ENCODE assay signal across 38 cellular contexts in the genomic region with DNA sequence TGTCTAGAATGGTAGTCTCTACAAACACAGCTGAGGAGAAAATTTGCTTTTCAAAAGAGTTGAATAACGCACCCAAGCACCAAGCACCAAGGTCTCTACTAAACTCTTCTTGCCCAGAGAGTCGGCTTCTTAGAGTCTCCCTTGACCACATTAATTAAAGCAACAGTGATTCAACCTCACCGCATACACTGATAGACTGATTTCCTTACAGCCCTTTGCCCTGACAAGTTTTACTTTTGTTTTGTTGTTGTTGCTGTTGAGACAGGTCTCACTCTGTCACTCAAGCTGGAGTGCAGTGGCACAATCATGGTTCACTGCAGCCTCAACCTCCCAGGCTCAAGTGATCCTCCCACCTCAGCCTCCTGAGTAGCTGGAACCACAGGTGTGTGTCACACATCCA.
"Had no signal": no experiment of that assay in that cellular context is flagged by ENCODE, and none has a peak within 500 bp of the region (broad histone marks: within the 10 kb centered on the region; RNA-seq: fewer than 3 reads in every experiment).

No MANE protein-coding gene starts in this region.

- H3K36me3 ChIP-seq: adrenal gland, esophagus muscularis mucosa, heart left ventricle, lower lobe of right lung, ovary, prostate gland, sigmoid colon, thyroid gland had no signal

- H3K27me3 Mint-ChIP-seq: effector memory CD8-positive, alpha-beta T cell; natural killer cell treated with Interleukin-12 subunit alpha and Interleukin-12 subunit beta and Interleukin-15 and Interleukin-18, amount 100 ng/mL, for 72 hours; stimulated activated memory B cell treated with anti-CD40 and anti-IgM and Interleukin-4, amounts not matched to agents 10 μg/mL and 1 μg/mL and 100 μg/mL, for 72 hours had no signal

- H3K4me3 Mint-ChIP-seq: activated naive CD8-positive, alpha-beta T cell; effector memory CD8-positive, alpha-beta T cell; immature natural killer cell; natural killer cell treated with Interleukin-12 subunit alpha and Interleukin-12 subunit beta and Interleukin-15 and Interleukin-18, amount 100 ng/mL, for 72 hours; stimulated activated memory B cell treated with anti-CD40 and anti-IgM and Interleukin-4, amounts not matched to agents 10 μg/mL and 1 μg/mL and 100 μg/mL, for 72 hours; stimulated activated naive CD8-positive, alpha-beta T cell treated with anti-CD3 and anti-CD28 coated beads, Interleukin-15, amount 100 ng/mL, for 72 hours; T-helper 1 cell treated with Interleukin-12 subunit alpha and Interleukin-12 subunit beta and Interleukin-4 antibody, amounts not matched to agents 30 μg/mL and 1 μg/mL, for 36 hours had no signal

- H3K27ac Mint-ChIP-seq: activated naive CD8-positive, alpha-beta T cell; effector memory CD8-positive, alpha-beta T cell; immature natural killer cell; natural killer cell treated with Interleukin-12 subunit alpha and Interleukin-12 subunit beta and Interleukin-15 and Interleukin-18, amount 100 ng/mL, for 72 hours; stimulated activated memory B cell treated with anti-CD40 and anti-IgM and Interleukin-4, amounts not matched to agents 10 μg/mL and 1 μg/mL and 100 μg/mL, for 72 hours; stimulated activated naive CD8-positive, alpha-beta T cell treated with anti-CD3 and anti-CD28 coated beads, Interleukin-15, amount 100 ng/mL, for 72 hours; T-helper 1 cell treated with Interleukin-12 subunit alpha and Interleukin-12 subunit beta and Interleukin-4 antibody, amounts not matched to agents 30 μg/mL and 1 μg/mL, for 36 hours had no signal

- DNase-seq: activated CD4-positive, alpha-beta T cell treated with anti-CD3 and anti-CD28 coated beads for 48 hours; activated CD4-positive, alpha-beta T cell treated with anti-CD3 and anti-CD28 coated beads, Interleukin-2, amount 50 U/mL, for 48 hours; activated CD8-positive, alpha-beta memory T cell treated with anti-CD3 and anti-CD28 coated beads for 24 hours; activated effector memory CD4-positive, alpha-beta T cell treated with Interleukin-2 at 50 U/mL for 16 hours; activated naive CD4-positive, alpha-beta T cell treated with Interleukin-2 at 50 U/mL for 16 hours; adrenal gland; aorta; body of pancreas; dorsolateral prefrontal cortex; effector memory CD8-positive, alpha-beta T cell; foreskin keratinocyte; heart left ventricle; hypothalamus; immature natural killer cell; lower lobe of right lung; mesendoderm; ovary; sigmoid colon; stimulated activated CD4-positive, alpha-beta T cell treated with anti-CD3 and anti-CD28 coated beads, Interleukin-1b, Interleukin-23, amount 100 ng/mL, for 48 hours; stimulated activated CD4-positive, alpha-beta T cell treated with anti-CD3 and anti-CD28 coated beads, Interleukin-4, amount 100 ng/mL, for 4 hours; stimulated activated CD8-positive, alpha-beta memory T cell treated with anti-CD3 and anti-CD28 coated beads, Interleukin-4, amount 100 ng/mL, for 48 hours; stimulated activated naive CD8-positive, alpha-beta T cell treated with anti-CD3 and anti-CD28 coated beads, Interleukin-15, amount 100 ng/mL, for 72 hours; substantia nigra; T-helper 9 cell; thyroid gland had no signal

- H3K4me1 ChIP-seq: adrenal gland, body of pancreas, esophagus muscularis mucosa, foreskin keratinocyte, lower lobe of right lung, prostate gland, sigmoid colon had no signal

- ATAC-seq: activated CD4-positive, CD25-positive, alpha-beta regulatory T cell treated with anti-CD3 and anti-CD28 coated beads, Interleukin-2, amount 50 U/mL, for 24 hours; body of pancreas; effector memory CD8-positive, alpha-beta T cell; foreskin keratinocyte; heart left ventricle; left lobe of liver; lower lobe of right lung; natural killer cell treated with Interleukin-12 subunit alpha and Interleukin-12 subunit beta and Interleukin-15 and Interleukin-18, amount 100 ng/mL, for 72 hours; stimulated activated naive CD8-positive, alpha-beta T cell treated with anti-CD3 and anti-CD28 coated beads, Interleukin-15, amount 100 ng/mL, for 72 hours had no signal

- H3K27ac ChIP-seq: adrenal gland, body of pancreas, coronary artery, esophagus muscularis mucosa, foreskin keratinocyte, heart left ventricle, lower lobe of right lung, ovary, prostate gland, sigmoid colon, VCaP had no signal

- H3K9me3 Mint-ChIP-seq: stimulated activated memory B cell treated with anti-CD40 and anti-IgM and Interleukin-4, amounts not matched to agents 10 μg/mL and 1 μg/mL and 100 μg/mL, for 72 hours; stimulated activated naive CD8-positive, alpha-beta T cell treated with anti-CD3 and anti-CD28 coated beads, Interleukin-15, amount 100 ng/mL, for 72 hours; T-helper 1 cell treated with Interleukin-12 subunit alpha and Interleukin-12 subunit beta and Interleukin-4 antibody, amounts not matched to agents 30 μg/mL and 1 μg/mL, for 36 hours had no signal

- H3K9me3 ChIP-seq: adrenal gland, body of pancreas, esophagus muscularis mucosa, heart left ventricle, lower lobe of right lung, ovary, prostate gland, sigmoid colon, thyroid gland had no signal

- FAIRE-seq: endothelial cell of umbilical vein, TTC549 had no signal

- H3K4me3 ChIP-seq: adrenal gland, body of pancreas, coronary artery, dorsolateral prefrontal cortex, esophagus muscularis mucosa, heart left ventricle, lower lobe of right lung, ovary, prostate gland, sigmoid colon, smooth muscle cell, thyroid gland had no signal

- H3K4me1 Mint-ChIP-seq: immature natural killer cell; stimulated activated memory B cell treated with anti-CD40 and anti-IgM and Interleukin-4, amounts not matched to agents 10 μg/mL and 1 μg/mL and 100 μg/mL, for 72 hours; stimulated activated naive CD8-positive, alpha-beta T cell treated with anti-CD3 and anti-CD28 coated beads, Interleukin-15, amount 100 ng/mL, for 72 hours had no signal

- H3K27me3 ChIP-seq: adrenal gland, body of pancreas, dorsolateral prefrontal cortex, esophagus muscularis mucosa, foreskin keratinocyte, heart left ventricle, ovary, sigmoid colon, thyroid gland had no signal

- H3K36me3 Mint-ChIP-seq: activated naive CD8-positive, alpha-beta T cell; immature natural killer cell; natural killer cell treated with Interleukin-12 subunit alpha and Interleukin-12 subunit beta and Interleukin-15 and Interleukin-18, amount 100 ng/mL, for 72 hours; stimulated activated memory B cell treated with anti-CD40 and anti-IgM and Interleukin-4, amounts not matched to agents 10 μg/mL and 1 μg/mL and 100 μg/mL, for 72 hours had no signal

- H3K4me2 ChIP-seq: smooth muscle cell had no signal
